20 cellular contexts compared by ENCODE assay signal in the genomic region with DNA sequence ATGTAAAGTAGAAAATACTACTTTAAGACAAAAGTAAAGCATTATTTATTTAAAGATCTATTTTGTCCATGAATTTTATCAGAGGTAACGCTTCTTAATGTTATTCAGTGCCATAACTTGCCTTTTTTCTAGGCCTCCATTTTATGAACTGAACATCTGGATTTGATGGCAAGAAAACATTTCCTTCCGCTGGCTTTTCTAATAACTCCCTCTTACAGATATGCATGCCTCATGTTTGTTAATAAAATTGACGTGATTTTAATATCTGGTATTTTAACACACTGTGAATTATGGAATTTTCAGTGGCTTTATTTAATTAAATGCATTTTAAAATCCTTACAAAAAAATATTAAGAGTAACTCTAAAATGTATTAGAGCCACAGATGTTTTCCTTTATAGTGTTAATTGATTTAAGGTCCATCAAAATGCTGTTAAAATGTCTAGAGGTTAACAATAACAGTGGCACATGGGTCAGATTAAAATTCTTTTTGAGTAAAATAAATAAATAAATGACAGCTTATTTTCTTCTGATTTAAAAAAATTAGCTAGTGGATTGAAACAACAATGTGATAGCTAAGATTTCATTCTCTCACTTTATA. TPM values are rescaled to one million over a fixed set of nuclear protein-coding genes. Genes with fewer than 3 reads are reported as not detected.
DNase-seq lines count a peak whose midpoint lies in the region; ATAC-seq, FAIRE-seq and TF ChIP-seq lines count a peak whose summit lies in the region.
"Had no signal": no experiment of that assay in that cellular context is flagged by ENCODE, and none has a peak within 500 bp of the region (broad histone marks: within the 10 kb centered on the region; RNA-seq: fewer than 3 reads in every experiment).

No MANE protein-coding gene starts in this region.

- no peak for TF ChIP-seq CTCF in lower lobe of right lung (IDR thresholded peaks at IDR 0.05)

- peak overlapping the region; percentile 58 for H3K4me3 Mint-ChIP-seq in activated naive CD4-positive, alpha-beta T cell treated with anti-CD3 and anti-CD28 coated beads, Interleukin-2, amount 50 U/mL, for 24 hours
- H3K4me3 Mint-ChIP-seq: H9 had no signal

- no peaks in the 10 kb centered on the region for H3K9me3 ChIP-seq in lower lobe of right lung
- H3K9me3 ChIP-seq: left lung had no signal

- no peaks in the 10 kb centered on the region for H3K9me3 Mint-ChIP-seq in activated naive CD4-positive, alpha-beta T cell treated with anti-CD3 and anti-CD28 coated beads, Interleukin-2, amount 50 U/mL, for 24 hours
- H3K9me3 Mint-ChIP-seq: H9 had no signal

- H3K27ac ChIP-seq in lower lobe of right lung: no peak overlapping the region
- H3K27ac ChIP-seq: VCaP had no signal

- intact Hi-C loops in lower lobe of right lung (cut with DNase I): no loop called here
- intact Hi-C loops in left cardiac atrium (cut with DNase I): no loop called here

- peak; percentile 51 for FAIRE-seq in colon (lab: Jason Lieb, UNC)

- H3K27me3 ChIP-seq in lower lobe of right lung (ENCODE audit: low read depth): no peaks in the 10 kb centered on the region
- H3K27me3 ChIP-seq: left lung had no signal

- peaks cover 83% of the 10 kb centered on the region for H3K4me1 Mint-ChIP-seq in activated naive CD4-positive, alpha-beta T cell treated with anti-CD3 and anti-CD28 coated beads, Interleukin-2, amount 50 U/mL, for 24 hours

- H3K27me3 Mint-ChIP-seq in activated naive CD4-positive, alpha-beta T cell treated with anti-CD3 and anti-CD28 coated beads, Interleukin-2, amount 50 U/mL, for 24 hours: no peaks in the 10 kb centered on the region

- H3K4me3 ChIP-seq in lower lobe of right lung: no peak overlapping the region
- H3K4me3 ChIP-seq: left lung had no signal

- DNase-seq in activated naive CD4-positive, alpha-beta T cell treated with anti-CD3 and anti-CD28 coated beads, Interleukin-2, amount 50 U/mL, for 16 hours: no peak
- DNase-seq in lower lobe of right lung (no peak), COR-L47 (lab: John Stamatoyannopoulos, UW) (no peak), left cardiac atrium (no peak)
- DNase-seq: EL; foreskin melanocyte; H9; KG1; left lung; NCI-H1092; NCI-H2081 treated with DMSO at 0.1 percent for 48 hours; NK-92 treated with Interleukin-12 subunit alpha and Interleukin-12 subunit beta, amount 100 ng/mL, for 24 hours; RPMI8226; SW 1271 had no signal

- H3K36me3 ChIP-seq in lower lobe of right lung: no peaks in the 10 kb centered on the region
- H3K36me3 ChIP-seq: left lung had no signal

- H3K27ac Mint-ChIP-seq in activated naive CD4-positive, alpha-beta T cell treated with anti-CD3 and anti-CD28 coated beads, Interleukin-2, amount 50 U/mL, for 24 hours: peak overlapping the region; percentile 92
- H3K27ac Mint-ChIP-seq: H9 had no signal

- H3K36me3 Mint-ChIP-seq in activated naive CD4-positive, alpha-beta T cell treated with anti-CD3 and anti-CD28 coated beads, Interleukin-2, amount 50 U/mL, for 24 hours: peaks cover 28% of the 10 kb centered on the region

- peaks cover 12% of the 10 kb centered on the region for H3K4me1 ChIP-seq in lower lobe of right lung

- no peak for ATAC-seq in SK-N-SH treated with all-trans-retinoic acid at 6 μM for 48 hours
- ATAC-seq in lower lobe of right lung: no peak
- no peak for ATAC-seq in left cardiac atrium
- ATAC-seq: left lung, sciatic nerve had no signal

TF ChIP-seq in SK-N-SH treated with all-trans-retinoic acid at 6 μM for 48 hours, 23 proteins besides CTCF, POLR2A, EP300 and RAD21:
- TF ChIP-seq ESRRG (CRISPR knock-in tag; IDR thresholded peaks at IDR 0.05) (no peak), ISL1 (CRISPR knock-in tag; IDR thresholded peaks at IDR 0.05) (peak; percentile 92; the same call in 1 of the 2 replicates), TCF4 (CRISPR knock-in tag; IDR thresholded peaks at IDR 0.05; ENCODE audit: borderline replicate concordance) (peak; percentile 97; the same call in 1 of the 2 replicates), ZNF8 (CRISPR knock-in tag; IDR thresholded peaks at IDR 0.05) (peak; percentile 41; the same call in 1 of the 2 replicates)
TF ChIP-seq in SK-N-SH treated with all-trans-retinoic acid at 6 μM for 48 hours: peak in this region for 3.

RNA-seq across cellular contexts. Expression of a gene that starts 15.1 kb away (rescaled TPM):
- total RNA-seq in lower lobe of right lung (214 TPM), left cardiac atrium (10 to 100 TPM; 11.0 to 24.2 TPM)
- total RNA-seq: H9, NCI-H460 had no signal
